Comparison of ENCODE assay signal across 8 cellular contexts in the genomic region with DNA sequence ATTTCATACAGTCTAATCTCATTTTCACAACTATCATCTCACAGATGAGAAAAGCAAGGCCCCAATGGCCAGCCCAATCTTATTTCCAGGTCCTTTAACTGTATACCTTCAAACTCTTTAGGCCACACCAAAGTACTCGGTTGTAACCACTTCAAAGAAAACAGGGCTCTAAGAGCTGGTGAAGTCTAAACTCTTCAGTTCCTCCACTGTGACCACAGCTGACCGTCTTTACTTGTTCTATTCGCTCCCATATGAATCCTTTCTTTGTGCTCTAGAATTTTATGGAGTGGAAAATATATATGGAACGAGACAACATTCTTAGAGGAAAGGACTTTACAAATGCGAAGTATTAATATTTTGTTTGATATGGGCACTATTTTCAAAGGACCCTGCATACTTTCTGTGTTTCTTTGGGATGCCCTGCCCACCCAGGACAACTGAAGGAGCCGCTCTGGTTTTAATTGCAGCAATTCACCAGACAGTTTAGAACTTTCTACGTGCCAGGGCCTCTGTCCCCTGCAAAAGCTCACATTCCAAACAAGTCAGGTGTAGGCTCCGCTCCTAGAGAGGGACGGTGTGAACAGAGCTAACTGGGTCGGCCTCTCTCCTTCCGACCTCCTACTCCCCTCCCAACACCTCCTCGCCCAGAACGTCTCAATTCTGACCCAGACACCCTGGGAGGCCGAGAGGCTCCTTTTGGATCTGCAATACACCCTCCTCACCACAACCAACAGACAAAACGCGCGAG. TPM values are rescaled to one million over a fixed set of nuclear protein-coding genes. Genes with fewer than 3 reads are reported as not detected.
DNase-seq lines count a peak whose midpoint lies in the region; ATAC-seq and TF ChIP-seq lines count a peak whose summit lies in the region.

No MANE protein-coding gene starts in this region.

- WGBS in lung, 2 donors = 27 to 36% methylated on average over 17 of the region's 17 CpGs

- peak; percentile 34 for ATAC-seq in GM18511 (IDR thresholded peaks at IDR 0.05; ENCODE audit: unreplicated experiment)
- ATAC-seq in lung (ENCODE audit: insufficient read depth, low FRiP score) = peak; percentile 1
- no peak for ATAC-seq in GM18502 (IDR thresholded peaks at IDR 0.05; ENCODE audit: poor library complexity, unreplicated experiment)

- H3K4me3 ChIP-seq in cardiac fibroblast (replicated peaks in 1 of 2; ENCODE audit: low read depth in 2 of 2, low read length in 2 of 2) (peak overlapping the region; percentile 70 to 76), lung (peak overlapping the region; percentile 66), vagina (peak overlapping the region; percentile 68 to 76)

- no peaks in the 10 kb centered on the region for H3K27me3 ChIP-seq in lung (ENCODE audit: control insufficient read depth, insufficient read depth)
- no peaks in the 10 kb centered on the region for H3K27me3 ChIP-seq in vagina

- no peaks in the 10 kb centered on the region for H3K36me3 ChIP-seq in KOPT-K1 (ENCODE audit: insufficient read depth, low read length)
- no peaks in the 10 kb centered on the region for H3K36me3 ChIP-seq in lung (ENCODE audit: control insufficient read depth in 2 of 2, insufficient read depth in 2 of 2, low read length in 2 of 2)
- H3K36me3 ChIP-seq in vagina = no peaks in the 10 kb centered on the region

- H3K9me3 ChIP-seq in KOPT-K1 (ENCODE audit: insufficient read depth, low read length, poor library complexity, severe bottlenecking) = no peaks in the 10 kb centered on the region
- no peaks in the 10 kb centered on the region for H3K9me3 ChIP-seq in lung (ENCODE audit: control insufficient read depth in 2 of 2, insufficient read depth in 1 of 2, low read length in 1 of 2)
- H3K9me3 ChIP-seq in vagina = no peaks in the 10 kb centered on the region

- no peak for TF ChIP-seq CTCF in cardiac fibroblast (IDR thresholded peaks at IDR 0.05; ENCODE audit: low read depth, low read length)
- TF ChIP-seq CTCF in lung (IDR thresholded peaks at IDR 0.05; ENCODE audit: control extremely low read depth, extremely low read depth) = no peak
- TF ChIP-seq CTCF in vagina (IDR thresholded peaks at IDR 0.05) = no peak

- DNase-seq in cardiac fibroblast (ENCODE audit: low read depth in 2 of 2) (no peak), lung (ENCODE audit: low spot score) (no peak), vagina (ENCODE audit: extremely low spot score in 2 of 2) (no peak), OCI-M2 (lab: John Stamatoyannopoulos, UW; ENCODE audit: unreplicated experiment) (no peak), NCI-H1105 (lab: John Stamatoyannopoulos, UW) (no peak)

- TF ChIP-seq POLR2A in vagina (IDR thresholded peaks at IDR 0.05) = no peak

- H3K4me1 ChIP-seq in lung (ENCODE audit: control insufficient read depth in 2 of 2, insufficient read depth in 2 of 2, low read length in 2 of 2) = peaks cover 6 to 22% of the 10 kb centered on the region in 2 donors
- peaks cover 45% of the 10 kb centered on the region for H3K4me1 ChIP-seq in vagina

- peak overlapping the region; percentile 88 for H3K27ac ChIP-seq in KOPT-K1 (ENCODE audit: low read depth, low read length, poor library complexity, severe bottlenecking)
- peak overlapping the region; percentile 90 to 94 for H3K27ac ChIP-seq in lung (ENCODE audit: low read depth in 1 of 2, low read length in 1 of 2)
- H3K27ac ChIP-seq in vagina = peak overlapping the region; percentile 86

- intact Hi-C loops in vagina (cut with DNase I) = loop anchor here (2.0 kb wide), 1 partner anchor 15 kb away; a partner anchor contains a TSS

RNA-seq across cellular contexts. Expression of a gene that starts 15.7 kb away (rescaled TPM):
- total RNA-seq in lung = 10 to 100 TPM; 18.6 to 33.2 TPM
- polyA plus RNA-seq in lung = 10 to 100 TPM; 19.2 to 34.5 TPM
- total RNA-seq in vagina = 13.0 TPM
